ENCODE assay signal across 22 cellular contexts in the genomic region with DNA sequence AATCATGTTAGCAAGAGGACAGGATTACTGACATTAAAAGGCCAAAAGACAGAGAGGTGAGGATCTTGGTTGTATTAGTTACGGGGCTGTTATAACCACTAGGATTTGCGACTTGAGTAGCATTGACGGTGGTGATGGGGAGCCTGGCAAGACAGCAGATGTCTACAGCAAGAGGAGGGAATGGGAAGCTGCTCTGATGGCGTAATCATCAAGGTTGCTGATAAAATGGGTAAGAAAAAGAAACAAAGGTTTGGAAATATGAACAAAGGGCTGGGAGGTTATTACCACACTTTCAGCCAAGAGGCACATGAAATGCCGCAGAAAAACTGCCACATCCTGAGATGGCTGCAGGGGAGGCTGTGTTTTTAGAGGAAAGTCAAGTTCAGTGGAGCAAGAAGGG. TPM values are rescaled to one million over a fixed set of nuclear protein-coding genes. Genes with fewer than 3 reads are reported as not detected.
"Had no signal": no experiment of that assay in that cellular context is flagged by ENCODE, and none has a peak within 500 bp of the region (broad histone marks: within the 10 kb centered on the region; RNA-seq: fewer than 3 reads in every experiment).

No MANE protein-coding gene starts in this region.

- H3K4me2 ChIP-seq: SK-N-SH had no signal

- H3K4me3 ChIP-seq: adrenal gland, SJCRH30 had no signal

- H3K4me1 ChIP-seq: adrenal gland, SJCRH30 had no signal

- H3K27ac ChIP-seq: adrenal gland, SJCRH30 had no signal

- H3K36me3 ChIP-seq: adrenal gland, SJCRH30 had no signal

- H3K9me3 ChIP-seq: SJCRH30, SK-N-SH had no signal

- H3K27me3 ChIP-seq: adrenal gland, SJCRH30 had no signal

- DNase-seq: activated CD4-positive, alpha-beta T cell treated with anti-CD3 and anti-CD28 coated beads for 48 hours; activated CD4-positive, alpha-beta T cell treated with anti-CD3 and anti-CD28 coated beads, Interleukin-2, amount 50 U/mL, for 4 hours; activated CD4-positive, CD25-positive, alpha-beta regulatory T cell treated with anti-CD3 and anti-CD28 coated beads, Interleukin-2, amount 50 U/mL, for 72 hours; activated CD8-positive, alpha-beta memory T cell treated with anti-CD3 and anti-CD28 coated beads, Interleukin-2, amount 50 U/mL, for 48 hours; activated CD8-positive, alpha-beta T cell treated with anti-CD3 and anti-CD28 coated beads, Interleukin-2, amount 10 ng/mL, durations not matched to agents 7 days and 5 days; activated naive CD4-positive, alpha-beta T cell treated with anti-CD3 and anti-CD28 coated beads, Interleukin-2, amount 50 U/mL, for 16 hours; activated naive CD8-positive, alpha-beta T cell treated with anti-CD3 and anti-CD28 coated beads, Interleukin-2, amount 10 ng/mL, durations not matched to agents 7 days and 5 days; activated T-cell treated with anti-CD3 and anti-CD28 coated beads, Interleukin-2, amount 50 U/mL, for 1 hour; aorta; KG1; NCI-H1048; NCI-H146; NCI-H187 treated with DMSO at 0.1 percent for 48 hours; NCI-H2081 treated with DMSO at 0.1 percent for 48 hours; NCI-H446; NCI-H524; SJCRH30; SK-N-SH had no signal

- H3K9ac ChIP-seq: SK-N-SH had no signal

RNA-seq across cellular contexts. Expression of a gene that starts 33.9 kb away (rescaled TPM):
- total RNA-seq: activated CD8-positive, alpha-beta T cell treated with anti-CD3 and anti-CD28 coated beads, Interleukin-2, amount 10 ng/mL, durations not matched to agents 7 days and 5 days; activated naive CD8-positive, alpha-beta T cell treated with anti-CD3 and anti-CD28 coated beads, Interleukin-2, amount 10 ng/mL, durations not matched to agents 7 days and 5 days; aorta; LHCN-M2; M059J; RPMI7951; SJCRH30 had no signal
